Comparison of ENCODE assay signal across 27 cellular contexts in genomic region chr11:31607914-31608313, GRCh38.
"Had no signal": no experiment of that assay in that cellular context is flagged by ENCODE, and none has a peak within 500 bp of the region (broad histone marks: within the 10 kb centered on the region; RNA-seq: fewer than 3 reads in every experiment).

No MANE protein-coding gene starts in this region.

- H3K27ac Mint-ChIP-seq: mesothelial cell of epicardium; natural killer cell; progenitor cell of endocrine pancreas; stimulated activated memory B cell treated with anti-CD40 and anti-IgM and Interleukin-4, amounts not matched to agents 10 μg/mL and 1 μg/mL and 100 μg/mL, for 72 hours had no signal

- H3K4me1 Mint-ChIP-seq: mesothelial cell of epicardium; neural crest cell; stimulated activated naive CD8-positive, alpha-beta T cell treated with anti-CD3 and anti-CD28 coated beads, Interleukin-15, amount 100 ng/mL, for 72 hours had no signal

- H3K9me3 ChIP-seq: left ventricle myocardium inferior, neutrophil, right atrium auricular region, right lobe of liver, testis, thyroid gland, transverse colon, upper lobe of left lung, vagina had no signal

- H3K4me3 Mint-ChIP-seq: mesothelial cell of epicardium; naive B cell; natural killer cell; neural crest cell; stimulated activated memory B cell treated with anti-CD40 and anti-IgM and Interleukin-4, amounts not matched to agents 10 μg/mL and 1 μg/mL and 100 μg/mL, for 72 hours; stimulated activated naive CD8-positive, alpha-beta T cell treated with anti-CD3 and anti-CD28 coated beads, Interleukin-15, amount 100 ng/mL, for 72 hours had no signal

- H3K27me3 ChIP-seq: neutrophil, right atrium auricular region, right lobe of liver, testis, thyroid gland, transverse colon, upper lobe of left lung, vagina had no signal

- DNase-seq: islet precursor cell; left ventricle myocardium inferior; mesendoderm; naive B cell; natural killer cell; occipital lobe; right lobe of liver; stimulated activated CD4-positive, alpha-beta T cell treated with anti-CD3 and anti-CD28 coated beads, Interleukin-1b, Interleukin-23, amount 100 ng/mL, for 48 hours; stimulated activated CD4-positive, alpha-beta T cell treated with anti-CD3 and anti-CD28 coated beads, Interleukin-2, amount 100 ng/mL, for 48 hours; stimulated activated CD4-positive, alpha-beta T cell treated with anti-CD3 and anti-CD28 coated beads, Interleukin-4, amount 100 ng/mL, for 4 hours; stimulated activated CD8-positive, alpha-beta memory T cell treated with anti-CD3 and anti-CD28 coated beads, Interleukin-4, amount 100 ng/mL, for 48 hours; stimulated activated naive CD4-positive, alpha-beta T cell treated with Interleukin-2 at 50 U/mL for 16 hours; stimulated activated naive CD8-positive, alpha-beta T cell treated with anti-CD3 and anti-CD28 coated beads, Interleukin-15, amount 100 ng/mL, for 72 hours; substantia nigra; testis; thyroid gland; transverse colon; upper lobe of left lung had no signal

- H3K4me1 ChIP-seq: right atrium auricular region, right lobe of liver, testis, thyroid gland, transverse colon, vagina had no signal

- H3K36me3 Mint-ChIP-seq: mesothelial cell of epicardium, natural killer cell had no signal

- H3K4me3 ChIP-seq: left ventricle myocardium inferior, lung, right atrium auricular region, right lobe of liver, smooth muscle cell, testis, thyroid gland, transverse colon, upper lobe of left lung, vagina had no signal

- H3K27ac ChIP-seq: left ventricle myocardium inferior, neutrophil, right atrium auricular region, right lobe of liver, testis, thyroid gland, transverse colon, upper lobe of left lung, vagina had no signal

- H3K36me3 ChIP-seq: left ventricle myocardium inferior, neutrophil, right lobe of liver, thyroid gland, transverse colon, upper lobe of left lung, vagina had no signal

- H3K27me3 Mint-ChIP-seq: naive B cell; progenitor cell of endocrine pancreas; stimulated activated memory B cell treated with anti-CD40 and anti-IgM and Interleukin-4, amounts not matched to agents 10 μg/mL and 1 μg/mL and 100 μg/mL, for 72 hours; stimulated activated naive CD8-positive, alpha-beta T cell treated with anti-CD3 and anti-CD28 coated beads, Interleukin-15, amount 100 ng/mL, for 72 hours had no signal

- H3K9me3 Mint-ChIP-seq: mesothelial cell of epicardium; naive B cell; natural killer cell; stimulated activated memory B cell treated with anti-CD40 and anti-IgM and Interleukin-4, amounts not matched to agents 10 μg/mL and 1 μg/mL and 100 μg/mL, for 72 hours had no signal

- ATAC-seq: natural killer cell; right lobe of liver; stimulated activated memory B cell treated with anti-CD40 and anti-IgM and Interleukin-4, amounts not matched to agents 10 μg/mL and 1 μg/mL and 100 μg/mL, for 72 hours; stimulated activated naive CD8-positive, alpha-beta T cell treated with anti-CD3 and anti-CD28 coated beads, Interleukin-15, amount 100 ng/mL, for 72 hours had no signal

- H3K4me2 ChIP-seq: smooth muscle cell had no signal
